Comparison of ENCODE assay signal across 8 cellular contexts in the genomic region with DNA sequence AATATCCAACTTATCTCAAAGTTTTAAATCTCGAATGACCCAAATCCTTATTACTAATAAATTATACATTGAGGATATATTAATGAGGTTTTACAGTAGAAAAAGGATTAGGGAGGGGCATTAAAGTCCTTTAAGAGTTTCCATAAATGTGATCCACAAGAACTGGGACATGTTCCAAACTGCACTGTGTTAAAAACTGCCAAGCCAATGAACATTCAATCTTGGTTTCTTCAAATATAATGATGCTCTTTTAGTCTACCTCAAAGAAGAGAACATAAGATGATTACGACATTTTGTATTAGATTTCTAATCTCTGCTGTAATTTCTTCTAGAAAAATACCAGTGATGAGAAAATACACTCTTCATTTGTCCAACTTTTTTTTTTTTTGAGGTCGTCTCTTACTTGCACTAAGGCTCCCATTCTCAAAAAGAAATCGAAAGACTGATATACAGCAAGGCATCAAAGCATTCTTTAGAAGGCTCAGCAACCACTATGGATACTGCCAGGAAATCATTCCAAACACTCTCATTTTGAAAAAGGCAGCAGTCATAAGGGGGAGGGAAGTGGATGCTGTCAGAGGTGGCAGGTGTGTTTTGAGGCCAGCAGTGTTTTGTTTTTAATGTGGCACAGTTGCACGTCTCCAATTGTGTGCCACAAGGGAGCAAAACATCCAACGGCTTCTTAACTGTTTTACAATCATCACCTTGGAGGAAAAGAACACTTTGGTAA. TPM values are rescaled to one million over a fixed set of nuclear protein-coding genes. Genes with fewer than 3 reads are reported as not detected.
DNase-seq lines count a peak whose midpoint lies in the region; ATAC-seq, FAIRE-seq and TF ChIP-seq lines count a peak whose summit lies in the region.

No MANE protein-coding gene starts in this region.

- WGBS in GM23248 (ENCODE audit: low coverage in 1 of 2, low lambda C conversion rate in 2 of 2, missing lambda C conversion rate in 2 of 2), 2 experiments = 5 to 6% methylated on average over 6 of the region's 6 CpGs
- WGBS in suprapubic skin = 28% methylated on average over 6 of the region's 6 CpGs

- H2AFZ ChIP-seq in GM23248 = no peak overlapping the region

- ATAC-seq in GM18519 (IDR thresholded peaks at IDR 0.05; ENCODE audit: low FRiP score, unreplicated experiment) = no peak

- H3K9ac ChIP-seq in GM23248 = peak overlapping the region; percentile 89
- peak overlapping the region; percentile 12 for H3K9ac ChIP-seq in SK-N-MC (ENCODE audit: insufficient read length)

- peaks cover 62% of the 10 kb centered on the region for H3K79me2 ChIP-seq in GM23248 (ENCODE audit: insufficient read depth)

- TF ChIP-seq POLR2A in suprapubic skin (IDR thresholded peaks at IDR 0.05) = no peak

- in situ Hi-C loops in GM23248 (cut with MboI) = no loop called here

- peak overlapping the region; percentile 97 for H3K4me2 ChIP-seq in GM23248 (ENCODE audit: unreplicated experiment)

- H3K9me3 ChIP-seq in GM23248 (ENCODE audit: low read depth) (no peaks in the 10 kb centered on the region), SK-N-MC (ENCODE audit: low read depth, low read length) (no peaks in the 10 kb centered on the region), suprapubic skin (no peaks in the 10 kb centered on the region)

- no peaks in the 10 kb centered on the region for H3K27me3 ChIP-seq in GM23248 (replicated peaks; ENCODE audit: insufficient read depth)
- H3K27me3 ChIP-seq in suprapubic skin = no peaks in the 10 kb centered on the region

- H3K4me3 ChIP-seq in GM23248 (peak overlapping the region; percentile 97), SK-N-MC (peak overlapping the region; percentile 48), foreskin fibroblast (ENCODE audit: low read depth in 1 of 2, low read length in 2 of 2) (peak overlapping the region; percentile 62 to 98), suprapubic skin (peak overlapping the region; percentile 81)

- H3K4me1 ChIP-seq in GM23248 (ENCODE audit: insufficient read depth) = peaks cover 27% of the 10 kb centered on the region
- H3K4me1 ChIP-seq in suprapubic skin = peaks cover 21% of the 10 kb centered on the region

- peak; percentile 100 for FAIRE-seq in A204.1 (lab: Jason Lieb, UNC)

- TF ChIP-seq EP300 in suprapubic skin (IDR thresholded peaks at IDR 0.05) = no peak

- 0 out of 2 replicates have a peak, but pooled peaks cover 2% of the 10 kb centered on the region for H3K36me3 ChIP-seq in GM23248 (ENCODE audit: low read depth)
- 0 out of 2 replicates have a peak, but pooled peaks cover 3% of the 10 kb centered on the region for H3K36me3 ChIP-seq in SK-N-MC (ENCODE audit: insufficient read depth, low read length)
- no peaks in the 10 kb centered on the region for H3K36me3 ChIP-seq in suprapubic skin

- no peak for TF ChIP-seq CTCF in foreskin fibroblast (IDR thresholded peaks at IDR 0.05; ENCODE audit: low read depth, low read length)
- TF ChIP-seq CTCF in suprapubic skin (IDR thresholded peaks at IDR 0.05) = no peak

- H3K27ac ChIP-seq in GM23248 = peak overlapping the region; percentile 22; the same call in 1 of the 2 replicates
- no peak overlapping the region for H3K27ac ChIP-seq in SK-N-MC
- no peak overlapping the region for H3K27ac ChIP-seq in suprapubic skin

- H3F3A ChIP-seq in GM23248 (ENCODE audit: insufficient read depth) = peaks cover 12% of the 10 kb centered on the region; the same call in 1 of the 2 replicates

- no peaks in the 10 kb centered on the region for H3K9me2 ChIP-seq in GM23248 (ENCODE audit: insufficient read depth)

- DNase-seq in GM23248 (peak; percentile 46), SK-N-MC (ENCODE audit: low read depth, low spot score) (no peak), foreskin fibroblast (no peak), suprapubic skin (ENCODE audit: low spot score in 2 of 2) (no peak), Ammon's horn (ENCODE audit: low spot score) (no peak), iPS-NIHi7 (ENCODE audit: extremely low spot score) (no peak)

- no peaks in the 10 kb centered on the region for H4K20me1 ChIP-seq in GM23248 (ENCODE audit: insufficient read depth)

RNA-seq across cellular contexts. Expression of a gene that starts 1.6 kb away (rescaled TPM):
- 48.4 and 57.9 TPM in 2 replicates for total RNA-seq in GM23248 (2014; rRNA removed; shearing (Covaris generic))
- 10.8 and 11.0 TPM in 2 replicates for polyA plus RNA-seq in GM23248 (2016; fragmentation: Nextera tagmentation; extraction: Ambion mirVana)
- 100 to 1,000 TPM in 1 of 4 donors, 10 to 100 TPM in 3; 44.3 to 108 (median 54.6) TPM for total RNA-seq in suprapubic skin
